1 cellular context compared by ENCODE assay signal in genomic region chrX:1248381-1249061, GRCh38.
TF ChIP-seq lines count a peak whose summit lies in the region.

No MANE protein-coding gene starts in this region.

TF ChIP-seq in neural cell, 6 proteins besides CTCF, POLR2A, EP300 and RAD21 (continued from another document):
- TF ChIP-seq TAF1 (IDR thresholded peaks at IDR 0.05; ENCODE audit: low read depth) (no peak), EZH2 (IDR thresholded peaks at IDR 0.05; ENCODE audit: borderline replicate concordance, insufficient read depth, low read length, poor library complexity, severe bottlenecking) (no peak), POLR2AphosphoS5 (IDR thresholded peaks at IDR 0.05) (no peak), SMC3 (conservative IDR thresholded peaks at IDR 0.05; ENCODE audit: poor library complexity) (no peak), MXI1 (conservative IDR thresholded peaks at IDR 0.05; ENCODE audit: poor library complexity, severe bottlenecking) (no peak)
TF ChIP-seq in neural cell: peak in this region for 0.
